In the genomic region with DNA sequence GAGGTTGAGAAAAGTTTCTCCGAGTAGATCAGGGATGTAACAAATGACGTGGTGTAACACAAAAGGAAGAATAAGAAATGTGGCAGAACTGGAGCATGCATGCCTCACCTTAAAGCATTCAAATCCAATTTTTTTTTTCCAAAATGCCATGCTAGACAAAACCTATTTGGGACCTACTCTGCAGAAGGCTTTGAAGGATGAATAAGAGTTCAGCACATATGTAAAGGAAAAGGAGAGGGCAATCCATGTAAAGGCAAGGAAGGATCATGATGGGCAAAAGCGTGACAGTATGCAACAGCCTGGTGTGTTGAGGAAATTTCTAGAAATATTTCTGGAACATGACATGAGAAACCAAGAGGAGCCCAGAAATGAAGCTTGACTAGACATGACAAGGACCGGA, we compare ENCODE assay signal across 24 cellular contexts.
"Had no signal": no experiment of that assay in that cellular context is flagged by ENCODE, and none has a peak within 500 bp of the region (broad histone marks: within the 10 kb centered on the region; RNA-seq: fewer than 3 reads in every experiment).

No MANE protein-coding gene starts in this region.

- H3K4me2 ChIP-seq: neural progenitor cell had no signal

- H3K9me3 Mint-ChIP-seq: central memory CD8-positive, alpha-beta T cell had no signal

- H3K27ac ChIP-seq: breast epithelium, lower lobe of right lung, neural progenitor cell, right lobe of liver, skin epidermis, stomach, suprapubic skin, transverse colon, VCaP had no signal

- H3K9ac ChIP-seq: neural progenitor cell had no signal

- H3K36me3 Mint-ChIP-seq: neural progenitor cell had no signal

- H3K27me3 Mint-ChIP-seq: central memory CD8-positive, alpha-beta T cell had no signal

- H3K9me3 ChIP-seq: breast epithelium, lower lobe of right lung, mucosa of descending colon, right lobe of liver, stomach, suprapubic skin, transverse colon had no signal

- H3K4me1 ChIP-seq: breast epithelium, lower lobe of right lung, neural progenitor cell, right lobe of liver, stomach, suprapubic skin, transverse colon had no signal

- H2AFZ ChIP-seq: neural progenitor cell had no signal

- H3K27me3 ChIP-seq: breast epithelium, neural progenitor cell, right lobe of liver, stomach, suprapubic skin, transverse colon had no signal

- H3K27ac Mint-ChIP-seq: activated T-cell treated with anti-CD3 and anti-CD28 coated beads, Interleukin-2, amount 50 U/mL, for 72 hours; neural progenitor cell had no signal

- DNase-seq: activated CD4-positive, alpha-beta T cell treated with anti-CD3 and anti-CD28 coated beads, Interleukin-2, amount 50 U/mL, for 1 hour; activated CD8-positive, alpha-beta memory T cell treated with anti-CD3 and anti-CD28 coated beads for 24 hours; activated CD8-positive, alpha-beta memory T cell treated with anti-CD3 and anti-CD28 coated beads, Interleukin-2, amount 50 U/mL, for 4 hours; activated gamma-delta T cell; activated T-cell treated with anti-CD3 and anti-CD28 coated beads, Interleukin-2, amount 50 U/mL, for 72 hours; effector memory CD4-positive, alpha-beta T cell; foreskin melanocyte; lower lobe of right lung; mesendoderm; mucosa of descending colon; posterior cingulate gyrus; right lobe of liver; stimulated activated CD4-positive, alpha-beta T cell treated with anti-CD3 and anti-CD28 coated beads, Interleukin-1b, Interleukin-23, amount 100 ng/mL, for 48 hours; stomach; transverse colon had no signal

- H3K4me3 Mint-ChIP-seq: activated T-cell treated with anti-CD3 and anti-CD28 coated beads, Interleukin-2, amount 50 U/mL, for 72 hours; central memory CD8-positive, alpha-beta T cell; neural progenitor cell had no signal

- H3K4me3 ChIP-seq: breast epithelium, lower lobe of right lung, mucosa of descending colon, neural progenitor cell, right lobe of liver, skin epidermis, stomach, suprapubic skin, transverse colon had no signal

- H3K36me3 ChIP-seq: breast epithelium, neural progenitor cell, transverse colon had no signal

- ATAC-seq: activated CD4-positive, CD25-positive, alpha-beta regulatory T cell treated with anti-CD3 and anti-CD28 coated beads, Interleukin-2, amount 50 U/mL, for 24 hours; activated naive CD4-positive, alpha-beta T cell treated with anti-CD3 and anti-CD28 coated beads, Interleukin-2, amount 50 U/mL, for 72 hours; activated T-cell treated with anti-CD3 and anti-CD28 coated beads, Interleukin-2, amount 50 U/mL, for 72 hours; left lobe of liver; lower lobe of right lung; mucosa of descending colon; right lobe of liver had no signal
